Comparison of ENCODE assay signal across 20 cellular contexts in genomic region chr7:73828972-73829371, GRCh38. TPM values are rescaled to one million over a fixed set of nuclear protein-coding genes. Genes with fewer than 3 reads are reported as not detected.
DNase-seq lines count a peak whose midpoint lies in the region; ATAC-seq and TF ChIP-seq lines count a peak whose summit lies in the region.
"Had no signal": no experiment of that assay in that cellular context is flagged by ENCODE, and none has a peak within 500 bp of the region (broad histone marks: within the 10 kb centered on the region; RNA-seq: fewer than 3 reads in every experiment).

No MANE protein-coding gene starts in this region.

- no peak overlapping the region for H3K9ac ChIP-seq in BLaER1 treated with 17β-estradiol and CSF1 and Interleukin-3, amounts not matched to agents 10 nM and 100 nM

- peak overlapping the region; percentile 99 for H3K27ac Mint-ChIP-seq in progenitor cell of endocrine pancreas
- H3K27ac Mint-ChIP-seq: activated CD4-positive, alpha-beta T cell treated with anti-CD3 and anti-CD28 coated beads for 36 hours; activated naive CD8-positive, alpha-beta T cell treated with anti-CD3 and anti-CD28 coated beads, Interleukin-2, amount 10 ng/mL, durations not matched to agents 7 days and 5 days had no signal

- CTCF ChIA-PET in Panc1 (lab: Charles Lee) = interaction anchor here (0.6 kb wide), 1 partner anchor 11 kb away, joined by 12 read pairs; no protein-coding TSS in a partner anchor

- H3K4me3 ChIP-seq in BLaER1 treated with 17β-estradiol and CSF1 and Interleukin-3, amounts not matched to agents 10 nM and 100 nM = no peak overlapping the region
- no peak overlapping the region for H3K4me3 ChIP-seq in Panc1 (ENCODE audit: low read depth in 2 of 2, low read length in 2 of 2)
- H3K4me3 ChIP-seq: cardiac muscle cell had no signal

- no peak for DNase-seq in Panc1 (ENCODE audit: low read depth, low spot score)
- DNase-seq in epithelial cell of prostate (ENCODE audit: low read depth, low spot score) = no peak
- no peak for DNase-seq in progenitor cell of endocrine pancreas (ENCODE audit: low spot score, unreplicated experiment)
- no peak for DNase-seq in ecto neural progenitor cell (ENCODE audit: low spot score)
- no peak for DNase-seq in stimulated activated CD4-positive, alpha-beta T cell treated with anti-CD3 and anti-CD28 coated beads, Interleukin-4, amount 100 ng/mL, for 1 hour
- no peak for DNase-seq in NCI-H226
- DNase-seq: activated naive CD8-positive, alpha-beta T cell treated with anti-CD3 and anti-CD28 coated beads, Interleukin-2, amount 10 ng/mL, durations not matched to agents 7 days and 5 days; foreskin fibroblast; NCI-H774; right cardiac atrium; stimulated activated CD4-positive, alpha-beta T cell treated with anti-CD3 and anti-CD28 coated beads, Interleukin-2, amount 100 ng/mL, for 48 hours; stimulated activated CD8-positive, alpha-beta memory T cell treated with anti-CD3 and anti-CD28 coated beads, Interleukin-4, amount 100 ng/mL, for 48 hours had no signal

- peaks cover 43 to 76% (median 68%) of the 10 kb centered on the region in 10 experiments for H3K4me1 ChIP-seq in BLaER1 treated with 17β-estradiol and CSF1 and Interleukin-3, amounts not matched to agents 10 nM and 100 nM
- H3K4me1 ChIP-seq in Panc1 (ENCODE audit: control insufficient read depth, insufficient read depth, low read length) = peaks cover 44% of the 10 kb centered on the region

- no peak overlapping the region for H3K4me3 Mint-ChIP-seq in progenitor cell of endocrine pancreas (ENCODE audit: low read depth)
- H3K4me3 Mint-ChIP-seq: activated CD4-positive, alpha-beta T cell treated with anti-CD3 and anti-CD28 coated beads for 36 hours; activated naive CD8-positive, alpha-beta T cell treated with anti-CD3 and anti-CD28 coated beads, Interleukin-2, amount 10 ng/mL, durations not matched to agents 7 days and 5 days had no signal

- no peaks in the 10 kb centered on the region for H3K9me3 Mint-ChIP-seq in progenitor cell of endocrine pancreas (ENCODE audit: low read depth)
- H3K9me3 Mint-ChIP-seq: activated naive CD8-positive, alpha-beta T cell treated with anti-CD3 and anti-CD28 coated beads, Interleukin-2, amount 10 ng/mL, durations not matched to agents 7 days and 5 days had no signal

- BruUV-seq in Panc1 (replicated peaks; lab: Mats Ljungman, UMichigan) = no TSS peak

- peaks cover 54% of the 10 kb centered on the region for H3K4me1 Mint-ChIP-seq in progenitor cell of endocrine pancreas (ENCODE audit: low read depth)

- no peaks in the 10 kb centered on the region for H3K36me3 ChIP-seq in BLaER1 treated with 17β-estradiol and CSF1 and Interleukin-3, amounts not matched to agents 10 nM and 100 nM
- H3K36me3 ChIP-seq in Panc1 (ENCODE audit: control insufficient read depth, insufficient read depth, low read length) = no peaks in the 10 kb centered on the region; the same call in 1 of the 2 replicates
- H3K36me3 ChIP-seq: cardiac muscle cell had no signal

- no peaks in the 10 kb centered on the region; a peak in 1 of 22 replicates for H3K27me3 ChIP-seq in BLaER1 treated with 17β-estradiol and CSF1 and Interleukin-3, amounts not matched to agents 10 nM and 100 nM
- no peaks in the 10 kb centered on the region for H3K27me3 ChIP-seq in Panc1 (ENCODE audit: control insufficient read depth, insufficient read depth, low read length)
- H3K27me3 ChIP-seq: cardiac muscle cell had no signal

- peaks cover 2% of the 10 kb centered on the region for H3K36me3 Mint-ChIP-seq in progenitor cell of endocrine pancreas (ENCODE audit: insufficient read depth)
- H3K36me3 Mint-ChIP-seq: activated naive CD8-positive, alpha-beta T cell treated with anti-CD3 and anti-CD28 coated beads, Interleukin-2, amount 10 ng/mL, durations not matched to agents 7 days and 5 days had no signal

- TF ChIP-seq CTCF in Panc1 (IDR thresholded peaks at IDR 0.05) (no peak), progenitor cell of endocrine pancreas (IDR thresholded peaks at IDR 0.05; ENCODE audit: unreplicated experiment) (no peak)

- peak overlapping the region; percentile 70 to 96 (median 86) for H3K4me2 ChIP-seq in BLaER1 treated with 17β-estradiol and CSF1 and Interleukin-3, amounts not matched to agents 10 nM and 100 nM

- H4K20me1 ChIP-seq in BLaER1 treated with 17β-estradiol and CSF1 and Interleukin-3, amounts not matched to agents 10 nM and 100 nM = peaks cover 0 to 8% (median 0%) of the 10 kb centered on the region in 11 experiments; a peak in 1 of 22 replicates

- ATAC-seq in Panc1 (no peak), esophagus mucosa (no peak)

- H3K27me3 Mint-ChIP-seq in progenitor cell of endocrine pancreas = peaks cover 2% of the 10 kb centered on the region

- no peaks in the 10 kb centered on the region for H3K9me3 ChIP-seq in BLaER1 treated with 17β-estradiol and CSF1 and Interleukin-3, amounts not matched to agents 10 nM and 100 nM (replicated peaks in 1 of 11)
- H3K9me3 ChIP-seq in Panc1 (ENCODE audit: control insufficient read depth, insufficient read depth, low read depth, low read length) = no peaks in the 10 kb centered on the region

- no peak overlapping the region for H3K27ac ChIP-seq in BLaER1 treated with 17β-estradiol and CSF1 and Interleukin-3, amounts not matched to agents 10 nM and 100 nM
- H3K27ac ChIP-seq in Panc1 (ENCODE audit: low read length) = peak overlapping the region; percentile 96
- peak overlapping the region; percentile 91 for H3K27ac ChIP-seq in epithelial cell of prostate
- H3K27ac ChIP-seq: cardiac muscle cell had no signal

- intact Hi-C loops in Panc1 (cut with micrococcal nuclease; ENCODE audit: unreplicated experiment) = no loop called here

- in situ Hi-C loops in Panc1 (cut with HindIII; ENCODE audit: low pct_unique_long_range_greater_than_20kb, low sequenced_read_pairs) = no loop called here

- POLR2A ChIA-PET in Panc1 (lab: Charles Lee) = no interaction called here

RNA-seq across cellular contexts. Expression of gene CLDN4, which starts 1.8 kb away (rescaled TPM):
- 295 TPM for total RNA-seq in Panc1 (2021; ENCODE audit: unreplicated experiment)
- polyA plus RNA-seq in Panc1 (2012; ENCODE audit: insufficient read length) = 551 TPM
- 172 and 183 TPM in 2 replicates for total RNA-seq in progenitor cell of endocrine pancreas
- total RNA-seq in esophagus mucosa = 149 TPM
- total RNA-seq: T-helper 1 cell treated with Interleukin-12 subunit alpha and Interleukin-12 subunit beta and Interleukin-4 antibody, amounts not matched to agents 30 ng/mL and 1 ng/mL, for 36 hours had no signal
- polyA plus RNA-seq: right cardiac atrium had no signal

RNA-seq across cellular contexts. Expression of gene METTL27, which starts 13.3 kb away (rescaled TPM):
- total RNA-seq in Panc1 (2021; ENCODE audit: unreplicated experiment) (3.4 TPM), progenitor cell of endocrine pancreas (13.3 and 13.5 TPM in 2 replicates), esophagus mucosa (1.9 TPM)
- 2.4 TPM for polyA plus RNA-seq in Panc1 (2012; ENCODE audit: insufficient read length)

RNA-seq across cellular contexts. Expression of gene TMEM270, which starts 32.0 kb away (rescaled TPM):
- total RNA-seq in Panc1 (2021; ENCODE audit: unreplicated experiment) = 0.72 TPM
- 0.70 TPM for polyA plus RNA-seq in Panc1 (2012; ENCODE audit: insufficient read length)
- not detected in 2 replicates for total RNA-seq in progenitor cell of endocrine pancreas
- not detected for total RNA-seq in esophagus mucosa
- total RNA-seq: activated CD4-positive, alpha-beta T cell treated with anti-CD3 and anti-CD28 coated beads for 36 hours; activated naive CD8-positive, alpha-beta T cell treated with anti-CD3 and anti-CD28 coated beads, Interleukin-2, amount 10 ng/mL, durations not matched to agents 7 days and 5 days; cardiac muscle cell; liver; right cardiac atrium; T-helper 1 cell treated with Interleukin-12 subunit alpha and Interleukin-12 subunit beta and Interleukin-4 antibody, amounts not matched to agents 30 ng/mL and 1 ng/mL, for 36 hours; ureter had no signal
- polyA plus RNA-seq: cardiac muscle cell, neural cell, right cardiac atrium had no signal

RNA-seq across cellular contexts. Expression of gene CLDN3, which starts 58.9 kb away (rescaled TPM):
- total RNA-seq in Panc1 (2021; ENCODE audit: unreplicated experiment) (16.8 TPM), progenitor cell of endocrine pancreas (49.0 and 49.9 TPM in 2 replicates), esophagus mucosa (0.64 TPM)
- 66.8 TPM for polyA plus RNA-seq in Panc1 (2012; ENCODE audit: insufficient read length)
- total RNA-seq: activated CD4-positive, alpha-beta T cell treated with anti-CD3 and anti-CD28 coated beads for 36 hours; activated naive CD8-positive, alpha-beta T cell treated with anti-CD3 and anti-CD28 coated beads, Interleukin-2, amount 10 ng/mL, durations not matched to agents 7 days and 5 days; right cardiac atrium; T-helper 1 cell treated with Interleukin-12 subunit alpha and Interleukin-12 subunit beta and Interleukin-4 antibody, amounts not matched to agents 30 ng/mL and 1 ng/mL, for 36 hours had no signal
- polyA plus RNA-seq: neural cell, right cardiac atrium had no signal

Comparison
In these comparisons a context has a peak if more than half of its experiments do, and no peak if none do; other contexts are left out.
1. H3K27ac ChIP-seq: peak in Panc1 (single experiment) and epithelial cell of prostate (single experiment); none in BLaER1 treated with 17β-estradiol and CSF1 and Interleukin-3, amounts not matched to agents 10 nM and 100 nM (0 of 11).